Comparison of ENCODE assay signal across 23 cellular contexts in the genomic region with DNA sequence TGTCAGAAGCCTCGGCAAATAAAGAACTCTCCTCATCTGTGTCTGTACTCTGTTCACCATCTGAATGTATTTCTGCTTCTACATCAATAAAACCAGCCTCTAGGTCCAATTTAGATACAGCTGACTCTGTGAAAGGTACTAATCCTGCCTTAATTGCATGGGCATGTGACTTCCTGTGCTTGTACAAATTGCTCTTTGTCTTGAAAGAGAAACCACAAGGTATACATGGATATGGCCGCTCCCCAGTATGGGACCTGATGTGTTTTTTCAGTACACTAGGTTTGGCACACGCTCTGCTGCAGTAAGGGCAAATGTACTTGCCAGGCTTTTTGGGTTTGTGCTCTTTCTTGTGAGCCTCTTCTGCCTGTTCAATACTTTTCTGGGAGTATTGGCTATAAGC.
A peak's percentile ranks its signal among the peaks of the same experiment; 100 is the strongest.
DNase-seq lines count a peak whose midpoint lies in the region; ATAC-seq and TF ChIP-seq lines count a peak whose summit lies in the region.
"Had no signal": no experiment of that assay in that cellular context is flagged by ENCODE, and none has a peak within 500 bp of the region (broad histone marks: within the 10 kb centered on the region; RNA-seq: fewer than 3 reads in every experiment).

No MANE protein-coding gene starts in this region.

- no peak overlapping the region for H3K9ac ChIP-seq in KMS-11

- no peaks in the 10 kb centered on the region for H3K9me3 Mint-ChIP-seq in activated CD4-positive, alpha-beta T cell treated with anti-CD3 and anti-CD28 coated beads for 36 hours (ENCODE audit: low read depth)
- H3K9me3 Mint-ChIP-seq in activated CD8-positive, alpha-beta T cell treated with anti-CD3 and anti-CD28 coated beads for 36 hours = no peaks in the 10 kb centered on the region
- H3K9me3 Mint-ChIP-seq: nephron progenitor cell had no signal

- POLR2A ChIA-PET in activated CD4-positive, alpha-beta T cell treated with anti-CD3 and anti-CD28 coated beads for 36 hours (lab: Charles Lee) = no interaction called here
- POLR2A ChIA-PET in activated CD8-positive, alpha-beta T cell treated with anti-CD3 and anti-CD28 coated beads for 36 hours (lab: Charles Lee) = interaction anchor here (0.8 to 1.8 kb wide), 3 partner anchors 37 to 83 kb away, joined by 3 to 6 read pairs (median 3); no protein-coding TSS in a partner anchor

- peak; percentile 72 for ATAC-seq in activated CD4-positive, alpha-beta T cell treated with anti-CD3 and anti-CD28 coated beads for 36 hours
- ATAC-seq in activated CD8-positive, alpha-beta T cell treated with anti-CD3 and anti-CD28 coated beads for 36 hours = peak; percentile 72
- peak; percentile 99 for ATAC-seq in mucosa of descending colon
- ATAC-seq in HG03521 (IDR thresholded peaks at IDR 0.05; ENCODE audit: unreplicated experiment) = no peak
- ATAC-seq: foreskin keratinocyte had no signal

- H3K27me3 Mint-ChIP-seq in activated CD4-positive, alpha-beta T cell treated with anti-CD3 and anti-CD28 coated beads for 36 hours = no peaks in the 10 kb centered on the region
- H3K27me3 Mint-ChIP-seq in activated CD8-positive, alpha-beta T cell treated with anti-CD3 and anti-CD28 coated beads for 36 hours = no peaks in the 10 kb centered on the region

- TF ChIP-seq CTCF in KMS-11 (conservative IDR thresholded peaks at IDR 0.05; ENCODE audit: low read depth, low read length) = no peak
- no peak for TF ChIP-seq CTCF in activated CD8-positive, alpha-beta T cell treated with anti-CD3 and anti-CD28 coated beads for 36 hours (IDR thresholded peaks at IDR 0.05)
- no peak for TF ChIP-seq CTCF in mucosa of descending colon (IDR thresholded peaks at IDR 0.05)

- CTCF ChIA-PET in activated CD4-positive, alpha-beta T cell treated with anti-CD3 and anti-CD28 coated beads for 36 hours (lab: Charles Lee) = interaction anchor here (1.0 to 1.5 kb wide), 3 partner anchors 9 to 81 kb away, joined by 3 to 5 read pairs (median 5); no protein-coding TSS in a partner anchor
- CTCF ChIA-PET in activated CD8-positive, alpha-beta T cell treated with anti-CD3 and anti-CD28 coated beads for 36 hours (lab: Charles Lee) = no interaction called here

- H3K36me3 ChIP-seq in KMS-11 (ENCODE audit: insufficient read depth) (no peaks in the 10 kb centered on the region), mucosa of descending colon (ENCODE audit: low read depth) (no peaks in the 10 kb centered on the region)
- H3K36me3 ChIP-seq: BE2C, prostate gland had no signal

- H3K4me3 ChIP-seq in KMS-11 (IDR thresholded peaks at IDR 0.05; ENCODE audit: insufficient read depth, low read depth, low read length) (no peak overlapping the region), mucosa of descending colon (no peak overlapping the region)
- H3K4me3 ChIP-seq: coronary artery, Peyer's patch, prostate gland, SK-N-MC, thyroid gland had no signal

- H3K36me3 Mint-ChIP-seq in activated CD4-positive, alpha-beta T cell treated with anti-CD3 and anti-CD28 coated beads for 36 hours (ENCODE audit: low read depth) = peaks cover 61% of the 10 kb centered on the region
- H3K36me3 Mint-ChIP-seq in activated CD8-positive, alpha-beta T cell treated with anti-CD3 and anti-CD28 coated beads for 36 hours (ENCODE audit: low read depth) = peaks cover 68% of the 10 kb centered on the region

- H2AFZ ChIP-seq in KMS-11 (ENCODE audit: low read depth) = no peak overlapping the region

- H3K4me1 ChIP-seq in KMS-11 (ENCODE audit: low read depth, poor library complexity, severe bottlenecking) (peaks cover 6% of the 10 kb centered on the region), mucosa of descending colon (ENCODE audit: low read depth) (peaks cover 4% of the 10 kb centered on the region)
- H3K4me1 ChIP-seq: BE2C, foreskin keratinocyte, Peyer's patch, prostate gland, thyroid gland had no signal

- H3K79me2 ChIP-seq in KMS-11 (ENCODE audit: insufficient read depth, low read depth) = no peaks in the 10 kb centered on the region

- no peaks in the 10 kb centered on the region for H3K9me3 ChIP-seq in mucosa of descending colon
- H3K9me3 ChIP-seq: BE2C, Peyer's patch, prostate gland, thyroid gland had no signal

- no peak overlapping the region for H3K27ac ChIP-seq in KMS-11
- H3K27ac ChIP-seq: coronary artery, foreskin keratinocyte, prostate gland, SK-N-MC, thyroid gland had no signal

- peak overlapping the region; percentile 30 for H3K4me3 Mint-ChIP-seq in activated CD4-positive, alpha-beta T cell treated with anti-CD3 and anti-CD28 coated beads for 36 hours
- H3K4me3 Mint-ChIP-seq in activated CD8-positive, alpha-beta T cell treated with anti-CD3 and anti-CD28 coated beads for 36 hours = no peak overlapping the region
- H3K4me3 Mint-ChIP-seq: nephron progenitor cell had no signal

- no peak for DNase-seq in activated CD4-positive, alpha-beta T cell treated with anti-CD3 and anti-CD28 coated beads for 36 hours
- no peak for DNase-seq in activated CD4-positive, alpha-beta T cell treated with anti-CD3 and anti-CD28 coated beads for 1 hour
- no peak for DNase-seq in activated CD8-positive, alpha-beta T cell treated with anti-CD3 and anti-CD28 coated beads for 36 hours
- DNase-seq in mucosa of descending colon = peak in 1 of 3 donors; percentile 72
- no peak for DNase-seq in NCI-H1092 (lab: John Stamatoyannopoulos, UW)
- DNase-seq in RKO (ENCODE audit: low spot score) = no peak
- DNase-seq: 8988T; activated effector memory CD4-positive, alpha-beta T cell treated with anti-CD3 and anti-CD28 coated beads, Interleukin-2, amount 50 U/mL, for 16 hours; BE2C; DMS153; foreskin keratinocyte; kidney; mammary epithelial cell; NCI-H1694; NCI-H446; nephron progenitor cell; Peyer's patch; thyroid gland had no signal

- H3K27ac Mint-ChIP-seq in activated CD4-positive, alpha-beta T cell treated with anti-CD3 and anti-CD28 coated beads for 36 hours = peak overlapping the region; percentile 89
- H3K27ac Mint-ChIP-seq in activated CD8-positive, alpha-beta T cell treated with anti-CD3 and anti-CD28 coated beads for 36 hours = peak overlapping the region; percentile 81
- H3K27ac Mint-ChIP-seq: nephron progenitor cell had no signal

- peaks cover 52% of the 10 kb centered on the region for H3K4me1 Mint-ChIP-seq in activated CD4-positive, alpha-beta T cell treated with anti-CD3 and anti-CD28 coated beads for 36 hours
- H3K4me1 Mint-ChIP-seq in activated CD8-positive, alpha-beta T cell treated with anti-CD3 and anti-CD28 coated beads for 36 hours (ENCODE audit: low read depth) = peaks cover 54% of the 10 kb centered on the region
- H3K4me1 Mint-ChIP-seq: nephron progenitor cell had no signal

- 0 out of 2 replicates have a peak overlapping the region, but pooled peaks have one; percentile 6 for H3K4me2 ChIP-seq in KMS-11

- H4K20me1 ChIP-seq in KMS-11 (ENCODE audit: insufficient read depth) = no peaks in the 10 kb centered on the region

- intact Hi-C loops in activated CD4-positive, alpha-beta T cell treated with anti-CD3 and anti-CD28 coated beads for 36 hours (cut with DNase I, micrococcal nuclease) = loop anchor here (2.0 to 5.0 kb wide), 2 partner anchors 47 to 48 kb away; no protein-coding TSS in a partner anchor
- intact Hi-C loops in activated CD8-positive, alpha-beta T cell treated with anti-CD3 and anti-CD28 coated beads for 36 hours (cut with micrococcal nuclease) = no loop called here
- intact Hi-C loops in mucosa of descending colon (cut with DNase I, micrococcal nuclease) = no loop called here

- no peaks in the 10 kb centered on the region for H3K27me3 ChIP-seq in KMS-11 (ENCODE audit: insufficient read depth, low read depth)
- H3K27me3 ChIP-seq: BE2C, foreskin keratinocyte, Peyer's patch, thyroid gland had no signal

Comparison
In these comparisons a context has a peak if more than half of its experiments do, and no peak if none do; other contexts are left out.
1. intact Hi-C loops: an anchor here in activated CD4-positive, alpha-beta T cell treated with anti-CD3 and anti-CD28 coated beads for 36 hours (2.0 to 5.0 kb wide); none called in activated CD8-positive, alpha-beta T cell treated with anti-CD3 and anti-CD28 coated beads for 36 hours and mucosa of descending colon.